ENCODE assay signal across 23 cellular contexts in the genomic region with DNA sequence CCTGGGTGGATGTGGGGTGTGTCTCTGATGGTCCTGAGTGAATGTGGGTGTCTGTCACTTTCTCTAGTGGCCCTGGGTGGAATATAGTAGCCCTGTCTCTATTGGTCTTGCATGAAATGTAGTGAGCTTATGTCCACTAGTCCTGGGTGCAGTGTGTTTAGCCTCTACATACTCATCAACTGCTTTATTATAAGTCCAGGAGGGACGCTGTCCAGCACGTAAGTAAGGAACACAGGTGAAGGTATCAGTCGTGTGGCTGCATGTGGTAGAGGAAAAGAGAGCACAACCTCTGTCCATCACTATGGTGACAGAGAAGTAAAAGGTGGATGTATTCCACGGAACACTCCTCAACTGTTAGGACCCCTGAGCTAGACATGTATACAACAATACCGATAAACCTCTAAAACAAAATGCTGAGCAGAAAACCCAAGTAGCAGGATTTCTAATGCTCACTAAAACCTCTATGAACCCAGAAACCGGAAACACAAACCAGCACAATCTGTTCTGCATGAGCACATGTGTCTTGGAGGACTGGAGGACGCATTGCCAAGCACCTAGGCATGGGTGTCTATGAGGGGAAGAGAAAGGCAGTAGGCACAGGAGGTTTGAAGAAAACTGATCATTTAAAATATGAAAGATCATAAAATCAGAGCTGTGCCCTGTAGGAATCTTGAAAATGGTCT. TPM values are rescaled to one million over a fixed set of nuclear protein-coding genes. Genes with fewer than 3 reads are reported as not detected.
"Had no signal": no experiment of that assay in that cellular context is flagged by ENCODE, and none has a peak within 500 bp of the region (broad histone marks: within the 10 kb centered on the region; RNA-seq: fewer than 3 reads in every experiment).

No MANE protein-coding gene starts in this region.

- H3K9me3 ChIP-seq: prostate gland, spleen, thoracic aorta, upper lobe of left lung had no signal

- H3K4me2 ChIP-seq: neural progenitor cell had no signal

- DNase-seq: activated CD4-positive, alpha-beta T cell treated with anti-CD3 and anti-CD28 coated beads for 1 hour; activated CD4-positive, alpha-beta T cell treated with anti-CD3 and anti-CD28 coated beads, Interleukin-2, amount 50 U/mL, for 1 hour; activated CD8-positive, alpha-beta T cell treated with anti-CD3 and anti-CD28 coated beads, Interleukin-2, amount 10 ng/mL, durations not matched to agents 7 days and 5 days; activated naive CD4-positive, alpha-beta T cell treated with anti-CD3 and anti-CD28 coated beads for 36 hours; activated T-cell treated with anti-CD3 and anti-CD28 coated beads, Interleukin-2, amount 50 U/mL, for 48 hours; amygdala; cerebellar nuclear complex; cortex of kidney; foreskin melanocyte; kidney; naive thymus-derived CD8-positive, alpha-beta T cell; spleen; stimulated activated CD4-positive, alpha-beta T cell treated with anti-CD3 and anti-CD28 coated beads, Interleukin-4, amount 100 ng/mL, for 24 hours; stimulated activated naive CD4-positive, alpha-beta T cell treated with Interleukin-2 at 50 U/mL for 16 hours; T-helper 9 cell; upper lobe of left lung had no signal

- H3K27me3 ChIP-seq: neural progenitor cell, upper lobe of left lung had no signal

- H3K4me3 ChIP-seq: lung, neural progenitor cell, prostate gland, spleen, thoracic aorta, upper lobe of left lung had no signal

- H3K9ac ChIP-seq: neural progenitor cell had no signal

- H3K36me3 ChIP-seq: neural progenitor cell, prostate gland, thoracic aorta, upper lobe of left lung had no signal

- ATAC-seq: activated CD8-positive, alpha-beta T cell treated with anti-CD3 and anti-CD28 coated beads, Interleukin-2, amount 10 ng/mL, durations not matched to agents 7 days and 5 days; naive thymus-derived CD8-positive, alpha-beta T cell had no signal

- H3K36me3 Mint-ChIP-seq: naive thymus-derived CD8-positive, alpha-beta T cell; neural progenitor cell had no signal

- H3K9me3 Mint-ChIP-seq: activated naive CD4-positive, alpha-beta T cell treated with anti-CD3 and anti-CD28 coated beads for 36 hours; neural progenitor cell had no signal

- H3K4me3 Mint-ChIP-seq: activated CD8-positive, alpha-beta T cell treated with anti-CD3 and anti-CD28 coated beads, Interleukin-2, amount 10 ng/mL, durations not matched to agents 7 days and 5 days; activated naive CD4-positive, alpha-beta T cell treated with anti-CD3 and anti-CD28 coated beads for 36 hours; naive thymus-derived CD8-positive, alpha-beta T cell; neural progenitor cell had no signal

- H3K27ac Mint-ChIP-seq: activated CD8-positive, alpha-beta T cell treated with anti-CD3 and anti-CD28 coated beads, Interleukin-2, amount 10 ng/mL, durations not matched to agents 7 days and 5 days; activated naive CD4-positive, alpha-beta T cell treated with anti-CD3 and anti-CD28 coated beads for 36 hours; neural progenitor cell had no signal

- H3K27ac ChIP-seq: neural progenitor cell, prostate gland, spleen, thoracic aorta, upper lobe of left lung had no signal

- H3K4me1 ChIP-seq: neural progenitor cell, prostate gland, upper lobe of left lung had no signal

- H2AFZ ChIP-seq: neural progenitor cell had no signal

RNA-seq across cellular contexts. Expression of gene LTF, which starts 11.0 kb away (rescaled TPM):
- total RNA-seq: activated CD8-positive, alpha-beta T cell treated with anti-CD3 and anti-CD28 coated beads, Interleukin-2, amount 10 ng/mL, durations not matched to agents 7 days and 5 days; activated naive CD4-positive, alpha-beta T cell treated with anti-CD3 and anti-CD28 coated beads for 36 hours; naive thymus-derived CD8-positive, alpha-beta T cell; osteocyte; T-helper 1 cell treated with Interleukin-12 subunit alpha and Interleukin-12 subunit beta and Interleukin-4 antibody, amounts not matched to agents 30 ng/mL and 1 ng/mL, for 36 hours had no signal
- polyA plus RNA-seq: naive thymus-derived CD8-positive, alpha-beta T cell had no signal

RNA-seq across cellular contexts. Expression of gene RTP3, which starts 44.1 kb away (rescaled TPM):
- total RNA-seq: activated CD8-positive, alpha-beta T cell treated with anti-CD3 and anti-CD28 coated beads, Interleukin-2, amount 10 ng/mL, durations not matched to agents 7 days and 5 days; activated naive CD4-positive, alpha-beta T cell treated with anti-CD3 and anti-CD28 coated beads for 36 hours; kidney; lung; naive thymus-derived CD8-positive, alpha-beta T cell; osteocyte; spleen; T-helper 1 cell treated with Interleukin-12 subunit alpha and Interleukin-12 subunit beta and Interleukin-4 antibody, amounts not matched to agents 30 ng/mL and 1 ng/mL, for 36 hours; thoracic aorta; upper lobe of left lung had no signal
- polyA plus RNA-seq: esophagus; lung; naive thymus-derived CD8-positive, alpha-beta T cell; spleen had no signal

RNA-seq across cellular contexts. Expression of gene CCRL2, which starts 46.6 kb away (rescaled TPM):
- total RNA-seq: osteocyte had no signal
